In genomic region chr1:53074313-53075154, GRCh38 we compare ENCODE assay signal across 20 cellular contexts. TPM values are rescaled to one million over a fixed set of nuclear protein-coding genes. Genes with fewer than 3 reads are reported as not detected.
A peak's percentile ranks its signal among the peaks of the same experiment; 100 is the strongest.
DNase-seq lines count a peak whose midpoint lies in the region; ATAC-seq and TF ChIP-seq lines count a peak whose summit lies in the region.
"Had no signal": no experiment of that assay in that cellular context is flagged by ENCODE, and none has a peak within 500 bp of the region (broad histone marks: within the 10 kb centered on the region; RNA-seq: fewer than 3 reads in every experiment).

No MANE protein-coding gene starts in this region.

- no peaks in the 10 kb centered on the region for H3K9me3 ChIP-seq in left lung
- H3K9me3 ChIP-seq: Caco-2, neutrophil had no signal

- H3K27ac Mint-ChIP-seq in chondrocyte (ENCODE audit: unreplicated experiment) = no peak overlapping the region
- H3K27ac Mint-ChIP-seq: activated T-helper 17 cell treated with anti-CD3 and anti-CD28 coated beads, Interleukin-2, amount 50 U/mL, for 72 hours; T-helper 1 cell treated with Interleukin-12 subunit alpha and Interleukin-12 subunit beta and Interleukin-4 antibody, amounts not matched to agents 30 μg/mL and 1 μg/mL, for 36 hours had no signal

- no peak for ATAC-seq in left lung
- no peak for ATAC-seq in sciatic nerve
- ATAC-seq in HG03095 (IDR thresholded peaks at IDR 0.05; ENCODE audit: unreplicated experiment) = no peak
- ATAC-seq in GM21786 (IDR thresholded peaks at IDR 0.05; ENCODE audit: unreplicated experiment) = no peak
- ATAC-seq: activated T-helper 17 cell treated with anti-CD3 and anti-CD28 coated beads, Interleukin-2, amount 50 U/mL, for 72 hours had no signal

- H3K36me3 ChIP-seq in H7 (replicated peaks; ENCODE audit: control insufficient read depth, insufficient read depth, low read length) = no peaks in the 10 kb centered on the region
- no peaks in the 10 kb centered on the region for H3K36me3 ChIP-seq in left lung
- H3K36me3 ChIP-seq: neutrophil had no signal

- peaks cover 4% of the 10 kb centered on the region for H3K36me3 Mint-ChIP-seq in chondrocyte (ENCODE audit: low read depth)

- TF ChIP-seq CTCF in chondrocyte (IDR thresholded peaks at IDR 0.05) = no peak
- TF ChIP-seq CTCF in left lung (IDR thresholded peaks at IDR 0.05) = no peak

- no peak overlapping the region for H3K4me3 Mint-ChIP-seq in chondrocyte (ENCODE audit: unreplicated experiment)
- H3K4me3 Mint-ChIP-seq: activated T-helper 17 cell treated with anti-CD3 and anti-CD28 coated beads, Interleukin-2, amount 50 U/mL, for 72 hours; central memory CD8-positive, alpha-beta T cell; T-helper 1 cell treated with Interleukin-12 subunit alpha and Interleukin-12 subunit beta and Interleukin-4 antibody, amounts not matched to agents 30 μg/mL and 1 μg/mL, for 36 hours had no signal

- H3K4me1 Mint-ChIP-seq in chondrocyte (ENCODE audit: low read depth) = no peaks in the 10 kb centered on the region
- H3K4me1 Mint-ChIP-seq: activated T-helper 17 cell treated with anti-CD3 and anti-CD28 coated beads, Interleukin-2, amount 50 U/mL, for 72 hours had no signal

- H3K27ac ChIP-seq in left lung = no peak overlapping the region
- H3K27ac ChIP-seq: hepatocyte, neutrophil had no signal

- H3K27me3 ChIP-seq in H7 (ENCODE audit: control insufficient read depth, insufficient read depth, low read length) (no peaks in the 10 kb centered on the region; the same call in 1 of the 2 replicates), left lung (no peaks in the 10 kb centered on the region)
- H3K27me3 ChIP-seq: hepatocyte, neutrophil had no signal

- no peaks in the 10 kb centered on the region for H3K27me3 Mint-ChIP-seq in chondrocyte (ENCODE audit: low read depth)
- H3K27me3 Mint-ChIP-seq: activated T-helper 17 cell treated with anti-CD3 and anti-CD28 coated beads, Interleukin-2, amount 50 U/mL, for 72 hours; central memory CD8-positive, alpha-beta T cell had no signal

- peak; percentile 53 for DNase-seq in H7
- DNase-seq in chondrocyte (ENCODE audit: low spot score) = peak; percentile 46
- DNase-seq in left lung = peak; percentile 24 to 40
- DNase-seq in sciatic nerve (ENCODE audit: low spot score) = peak; percentile 53
- no peak for DNase-seq in activated CD8-positive, alpha-beta memory T cell treated with anti-CD3 and anti-CD28 coated beads, Interleukin-2, amount 50 U/mL, for 48 hours
- DNase-seq in NCI-H1417 treated with DMSO at 0.1 percent for 48 hours (lab: John Stamatoyannopoulos, UW) = no peak
- DNase-seq: AML-193; amniotic stem cell; NCI-H1930; stimulated activated CD4-positive, alpha-beta T cell treated with anti-CD3 and anti-CD28 coated beads, Interleukin-4, amount 100 ng/mL, for 1 hour had no signal

- intact Hi-C loops in left lung (cut with DNase I) (no loop called here), sciatic nerve (cut with DNase I) (loop anchor here (10.0 kb wide), 1 partner anchor 110 kb away; no protein-coding TSS in a partner anchor)

- H3K4me1 ChIP-seq in left lung = no peaks in the 10 kb centered on the region
- H3K4me1 ChIP-seq: Caco-2 had no signal

- H3K9me3 Mint-ChIP-seq in chondrocyte (ENCODE audit: low read depth) = no peaks in the 10 kb centered on the region
- H3K9me3 Mint-ChIP-seq: activated T-helper 17 cell treated with anti-CD3 and anti-CD28 coated beads, Interleukin-2, amount 50 U/mL, for 72 hours; central memory CD8-positive, alpha-beta T cell; T-helper 1 cell treated with Interleukin-12 subunit alpha and Interleukin-12 subunit beta and Interleukin-4 antibody, amounts not matched to agents 30 μg/mL and 1 μg/mL, for 36 hours had no signal

- H3K4me3 ChIP-seq in H7 (ENCODE audit: insufficient read depth, low read depth, low read length) = no peak overlapping the region
- H3K4me3 ChIP-seq in left lung = no peak overlapping the region
- H3K4me3 ChIP-seq: hepatocyte had no signal

RNA-seq across cellular contexts. Expression of gene PODN, which starts 12.5 kb away (rescaled TPM):
- total RNA-seq in H7 (2014; rRNA removed; shearing (Covaris generic)) = not detected in 2 replicates
- total RNA-seq in chondrocyte (4.1 to 9.3 TPM (median 9.2 TPM) in 3 replicates), left lung (10 to 100 TPM; 48.7 to 48.8 TPM), sciatic nerve (222 TPM)
- total RNA-seq: activated CD8-positive, alpha-beta memory T cell treated with anti-CD3 and anti-CD28 coated beads for 36 hours; activated T-helper 17 cell treated with anti-CD3 and anti-CD28 coated beads, Interleukin-2, amount 50 U/mL, for 72 hours; Caco-2; NCI-H460 had no signal

Comparison
In these comparisons a context has a peak if more than half of its experiments do, and no peak if none do; other contexts are left out.
1. DNase-seq: peak in H7 (single experiment), chondrocyte (single experiment), left lung (2 of 2) and sciatic nerve (single experiment); none in activated CD8-positive, alpha-beta memory T cell treated with anti-CD3 and anti-CD28 coated beads, Interleukin-2, amount 50 U/mL, for 48 hours (single experiment) and NCI-H1417 treated with DMSO at 0.1 percent for 48 hours (single experiment).